Comparison of ENCODE assay signal across 10 cellular contexts in genomic region chr2:120238728-120239487, GRCh38. TPM values are rescaled to one million over a fixed set of nuclear protein-coding genes. Genes with fewer than 3 reads are reported as not detected.
DNase-seq lines count a peak whose midpoint lies in the region; ATAC-seq, FAIRE-seq and TF ChIP-seq lines count a peak whose summit lies in the region.
"Had no signal": no experiment of that assay in that cellular context is flagged by ENCODE, and none has a peak within 500 bp of the region (broad histone marks: within the 10 kb centered on the region; RNA-seq: fewer than 3 reads in every experiment).

No MANE protein-coding gene starts in this region.

- peak overlapping the region; percentile 35 to 59 for H3K4me3 ChIP-seq in HCT116 (replicated peaks in 1 of 2; ENCODE audit: low read depth in 1 of 2, low read length in 2 of 2)
- no peak overlapping the region for H3K4me3 ChIP-seq in small intestine (ENCODE audit: low read depth in 1 of 2, low read length in 2 of 2)

- H3K4me2 ChIP-seq in HCT116 (ENCODE audit: low read length), result peak overlapping the region; percentile 97

- CTCF ChIA-PET in HCT116 (lab: Charles Lee), result interaction anchor here (1.0 kb wide), 1 partner anchor 14 kb away, joined by 3 read pairs; the partner anchor contains the start of gene RALB

- peak overlapping the region; percentile 74 for H3K9ac ChIP-seq in HCT116 (ENCODE audit: low read length)

- TF ChIP-seq CTCF in HCT116 (IDR thresholded peaks at IDR 0.05 in 2 of 3, conservative IDR thresholded peaks at IDR 0.05 in 1 of 3; ENCODE audit: borderline replicate concordance in 1 of 3, insufficient read depth in 1 of 3, low read depth in 2 of 3, low read length in 2 of 3), result no peak

- no peak for FAIRE-seq in small intestine (lab: Jason Lieb, UNC)

- H3K27ac ChIP-seq in HCT116 (ENCODE audit: low read depth, low read length), result peak overlapping the region; percentile 69
- peak overlapping the region; percentile 82 to 97 for H3K27ac ChIP-seq in small intestine (ENCODE audit: low read depth in 1 of 2, low read length in 1 of 2)

- no TSS peak for BruUV-seq in HCT116 (replicated peaks; lab: Mats Ljungman, UMichigan)

- H3K27me3 ChIP-seq in HCT116 (ENCODE audit: insufficient read depth, low read length) (no peaks in the 10 kb centered on the region), small intestine (ENCODE audit: control insufficient read depth in 2 of 2, insufficient read depth in 2 of 2, low read length in 2 of 2) (no peaks in the 10 kb centered on the region)

- no peaks in the 10 kb centered on the region for H3K79me2 ChIP-seq in HCT116 (ENCODE audit: insufficient read depth, low read length)

- TF ChIP-seq RAD21 in HCT116 (IDR thresholded peaks at IDR 0.05; ENCODE audit: low read depth), result no peak

- H3K4me1 ChIP-seq in HCT116 (ENCODE audit: control insufficient read depth in 1 of 2, insufficient read depth in 2 of 2, low read length in 2 of 2), result peaks cover 35 to 68% of the 10 kb centered on the region in 2 experiments
- H3K4me1 ChIP-seq in small intestine (ENCODE audit: control insufficient read depth in 2 of 2, insufficient read depth in 1 of 2, low read depth in 1 of 2, low read length in 1 of 2), result peaks cover 0 to 12% of the 10 kb centered on the region in 2 donors

- no peak for TF ChIP-seq POLR2A in HCT116 (IDR thresholded peaks at IDR 0.05; ENCODE audit: borderline replicate concordance, extremely low read depth, insufficient read depth, insufficient read length)

- peak; percentile 80 for DNase-seq in HCT116 (ENCODE audit: low read depth, low spot score)
- DNase-seq in amniotic stem cell (lab: John Stamatoyannopoulos, UW), result peak; percentile 72
- no peak for DNase-seq in left ventricle myocardium superior
- DNase-seq in small intestine, result peak; percentile 96
- no peak for DNase-seq in globus pallidus (ENCODE audit: low spot score)
- no peak for DNase-seq in NCI-H82 (lab: John Stamatoyannopoulos, UW)
- DNase-seq: caudate nucleus, NCI-H187 had no signal

- H3K9me3 ChIP-seq in HCT116 (ENCODE audit: control insufficient read depth in 1 of 2, insufficient read depth in 1 of 2, low read depth in 1 of 2, low read length in 2 of 2), result peaks cover 0 to 6% of the 10 kb centered on the region in 2 experiments; a peak in 1 of 4 replicates
- no peaks in the 10 kb centered on the region for H3K9me3 ChIP-seq in small intestine (ENCODE audit: control insufficient read depth, low read depth)

- 32 to 60% (median 52%) methylated on average over 21 to 22 of the region's 22 CpGs for WGBS in small intestine, 3 donors

- ATAC-seq in HCT116 (peak; percentile 82), left ventricle myocardium superior (peak; percentile 48), HG03520 (IDR thresholded peaks at IDR 0.05; ENCODE audit: unreplicated experiment) (no peak), GM18498 (IDR thresholded peaks at IDR 0.05; ENCODE audit: unreplicated experiment) (no peak)

- RAD21 ChIA-PET in HCT116 (lab: Charles Lee; ENCODE audit: low non-redundant PET in 1 of 2, low total read pairs in 2 of 2, uncharacterized antibody in 2 of 2, unreplicated experiment in 2 of 2), result interaction anchor here in 1 of 2 experiments (1.4 kb wide), 1 partner anchor 14 kb away, joined by 3 read pairs; the partner anchor contains the start of gene RALB

- H3K36me3 ChIP-seq in HCT116 (ENCODE audit: control insufficient read depth in 1 of 2, insufficient read depth in 2 of 2, low read length in 2 of 2) (no peaks in the 10 kb centered on the region), small intestine (ENCODE audit: control insufficient read depth in 2 of 2, insufficient read depth in 2 of 2, low read length in 2 of 2) (no peaks in the 10 kb centered on the region)

- intact Hi-C loops in HCT116 (cut with micrococcal nuclease) (no loop called here), left ventricle myocardium superior (cut with micrococcal nuclease) (no loop called here)

- no peak overlapping the region for H2AFZ ChIP-seq in HCT116 (ENCODE audit: low read depth, low read length, poor library complexity, severe bottlenecking)

- no peaks in the 10 kb centered on the region for H3K9me2 ChIP-seq in HCT116 (ENCODE audit: insufficient read depth)

- POLR2A ChIA-PET in HCT116 (lab: Charles Lee), result no interaction called here

- H4K20me1 ChIP-seq in HCT116 (ENCODE audit: insufficient read depth), result no peaks in the 10 kb centered on the region

TF ChIP-seq in HCT116, 20 proteins besides CTCF, POLR2A, EP300 and RAD21:
- no peak for TF ChIP-seq JUND (IDR thresholded peaks at IDR 0.05)
- TF ChIP-seq POLR2AphosphoS5 (IDR thresholded peaks at IDR 0.05; ENCODE audit: low read depth, low read length), result peak; percentile 86

RNA-seq across cellular contexts. Expression of gene RALB, which starts 13.7 kb away (rescaled TPM):
- 42.8 TPM for total RNA-seq in HCT116 (2021; ENCODE audit: unreplicated experiment)
- 47.4 and 60.1 TPM in 2 replicates for polyA plus RNA-seq in HCT116 (2012)
- 52.6 TPM for total RNA-seq in left ventricle myocardium superior
- polyA plus RNA-seq in small intestine, result 10 to 100 TPM; 61.8 to 75.7 (median 74.9) TPM

RNA-seq across cellular contexts. Expression of gene TMEM185B, which starts 15.7 kb away (rescaled TPM):
- 27.1 TPM for total RNA-seq in HCT116 (2021; ENCODE audit: unreplicated experiment)
- 18.6 and 19.9 TPM in 2 replicates for polyA plus RNA-seq in HCT116 (2012)
- total RNA-seq in left ventricle myocardium superior, result 22.9 TPM
- 10 to 100 TPM in 1 of 3 donors, 1 to 10 TPM in 2; 2.0 to 10.5 (median 3.2) TPM for polyA plus RNA-seq in small intestine

Comparison
In these comparisons a context has a peak if more than half of its experiments do, and no peak if none do; other contexts are left out.
1. ATAC-seq: peak in HCT116 (single experiment) and left ventricle myocardium superior (single experiment); none in HG03520 (single experiment) and GM18498 (single experiment).
2. DNase-seq: peak in HCT116 (single experiment), amniotic stem cell (single experiment) and small intestine (single experiment); none in left ventricle myocardium superior (single experiment), globus pallidus (single experiment) and NCI-H82 (single experiment).
3. H3K4me3 ChIP-seq: peak in HCT116 (2 of 2); none in small intestine (0 of 2).